10 cellular contexts compared by ENCODE assay signal in the genomic region with DNA sequence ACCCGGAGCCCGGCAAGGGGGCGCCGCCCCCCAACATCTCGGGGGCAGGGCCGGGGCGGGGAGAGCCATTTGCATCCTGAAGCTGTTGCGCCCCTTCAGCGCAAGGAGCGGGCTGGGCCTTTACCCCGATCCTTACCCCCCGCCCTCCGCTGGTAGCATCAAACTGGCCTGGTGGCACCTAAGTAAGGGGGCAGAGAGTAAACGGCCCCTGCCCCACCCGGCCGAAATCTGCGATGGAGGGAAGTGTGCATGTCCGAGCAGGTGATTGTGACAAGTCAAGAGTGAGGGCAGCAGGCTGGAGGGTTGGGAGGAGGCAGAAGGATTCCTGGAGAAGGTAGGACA.
DNase-seq lines count a peak whose midpoint lies in the region; ATAC-seq and TF ChIP-seq lines count a peak whose summit lies in the region.
"Had no signal": no experiment of that assay in that cellular context is flagged by ENCODE, and none has a peak within 500 bp of the region (broad histone marks: within the 10 kb centered on the region; RNA-seq: fewer than 3 reads in every experiment).

No MANE protein-coding gene starts in this region.

- H3K27me3 ChIP-seq in iPS DF 6.9 (ENCODE audit: control insufficient read depth, insufficient read depth, low read length): no peaks in the 10 kb centered on the region
- peaks cover 6% of the 10 kb centered on the region for H3K27me3 ChIP-seq in rectal smooth muscle tissue (ENCODE audit: control insufficient read depth, insufficient read depth, low read length)

- ATAC-seq in activated T-helper 17 cell treated with anti-CD3 and anti-CD28 coated beads, Interleukin-2, amount 50 U/mL, for 72 hours (replicated peaks): no peak
- ATAC-seq in HG02970 (IDR thresholded peaks at IDR 0.05; ENCODE audit: low FRiP score, unreplicated experiment): no peak

- DNase-seq in CD14-positive monocyte (ENCODE audit: low spot score): no peak
- no peak for DNase-seq in iPS DF 6.9 (ENCODE audit: low read depth, low spot score)
- no peak for DNase-seq in midbrain (lab: John Stamatoyannopoulos, UW)
- DNase-seq in HEK293T (ENCODE audit: extremely low spot score): no peak
- no peak for DNase-seq in NCI-H1105 treated with DMSO at 0.1 percent for 48 hours (lab: John Stamatoyannopoulos, UW)
- DNase-seq: NCI-H345 had no signal

- H3K9me3 ChIP-seq in iPS DF 6.9 (ENCODE audit: control insufficient read depth, insufficient read depth, low read length): no peaks in the 10 kb centered on the region

- no peak for TF ChIP-seq CTCF in CD14-positive monocyte (IDR thresholded peaks at IDR 0.05)

- no peak overlapping the region for H3K9ac ChIP-seq in rectal smooth muscle tissue (ENCODE audit: low read length)

- no peaks in the 10 kb centered on the region for H3K36me3 ChIP-seq in iPS DF 6.9 (ENCODE audit: control insufficient read depth, insufficient read depth, low read length)
- H3K36me3 ChIP-seq in rectal smooth muscle tissue (ENCODE audit: control insufficient read depth, insufficient read depth, low read length): no peaks in the 10 kb centered on the region

- peak overlapping the region; percentile 63 to 80 for H3K4me3 Mint-ChIP-seq in CD14-positive monocyte
- peak overlapping the region; percentile 5 for H3K4me3 Mint-ChIP-seq in activated T-helper 17 cell treated with anti-CD3 and anti-CD28 coated beads, Interleukin-2, amount 50 U/mL, for 72 hours

- intact Hi-C loops in CD14-positive monocyte (cut with micrococcal nuclease): no loop called here

- peaks cover 0 to 10% (median 8%) of the 10 kb centered on the region in 7 donors for H3K9me3 Mint-ChIP-seq in CD14-positive monocyte
- H3K9me3 Mint-ChIP-seq in activated T-helper 17 cell treated with anti-CD3 and anti-CD28 coated beads, Interleukin-2, amount 50 U/mL, for 72 hours: no peaks in the 10 kb centered on the region

- no peak overlapping the region for H3K27ac Mint-ChIP-seq in CD14-positive monocyte
- no peak overlapping the region for H3K27ac Mint-ChIP-seq in activated T-helper 17 cell treated with anti-CD3 and anti-CD28 coated beads, Interleukin-2, amount 50 U/mL, for 72 hours

- peaks cover 4 to 10% of the 10 kb centered on the region in 2 donors for H3K36me3 Mint-ChIP-seq in CD14-positive monocyte
- peaks cover 6% of the 10 kb centered on the region for H3K36me3 Mint-ChIP-seq in activated T-helper 17 cell treated with anti-CD3 and anti-CD28 coated beads, Interleukin-2, amount 50 U/mL, for 72 hours (ENCODE audit: low read depth)

- CTCF ChIA-PET in HEK293T (lab: Yijun Ruan, JAX): no interaction called here

- H3K27ac ChIP-seq in iPS DF 6.9 (ENCODE audit: low read length): no peak overlapping the region
- H3K27ac ChIP-seq in rectal smooth muscle tissue (ENCODE audit: low read depth, low read length): no peak overlapping the region
- H3K27ac ChIP-seq: SK-N-MC had no signal

- peaks cover 32 to 45% (median 36%) of the 10 kb centered on the region in 3 donors for H3K27me3 Mint-ChIP-seq in CD14-positive monocyte (ENCODE audit: low read depth in 3 of 3)
- H3K27me3 Mint-ChIP-seq in activated T-helper 17 cell treated with anti-CD3 and anti-CD28 coated beads, Interleukin-2, amount 50 U/mL, for 72 hours: peaks cover 53% of the 10 kb centered on the region

- WGBS in iPS DF 6.9 (ENCODE audit: insufficient coverage, insufficient read length): no CpG with 5 or more reads among the region's 18 CpGs

- peaks cover 14% of the 10 kb centered on the region for H3K4me1 Mint-ChIP-seq in CD14-positive monocyte
- peaks cover 7% of the 10 kb centered on the region for H3K4me1 Mint-ChIP-seq in activated T-helper 17 cell treated with anti-CD3 and anti-CD28 coated beads, Interleukin-2, amount 50 U/mL, for 72 hours

- H3K4me1 ChIP-seq in iPS DF 6.9 (ENCODE audit: control insufficient read depth, insufficient read depth, low read length) (peaks cover 3% of the 10 kb centered on the region; the same call in 1 of the 2 replicates), rectal smooth muscle tissue (ENCODE audit: control insufficient read depth, insufficient read depth, low read length) (no peaks in the 10 kb centered on the region)

- POLR2A ChIA-PET in HEK293T (lab: Yijun Ruan, JAX): no interaction called here

- peak overlapping the region; percentile 40; the same call in 1 of the 2 replicates for H3K4me3 ChIP-seq in iPS DF 6.9 (ENCODE audit: low read length)
- peak overlapping the region; percentile 63 for H3K4me3 ChIP-seq in rectal smooth muscle tissue (ENCODE audit: low read length)
- H3K4me3 ChIP-seq: SK-N-MC had no signal

TF ChIP-seq in HEK293T, 16 proteins besides CTCF, POLR2A, EP300 and RAD21:
- TF ChIP-seq CTBP1 (IDR thresholded peaks at IDR 0.05; ENCODE audit: borderline replicate concordance) (no peak), SP1 (IDR thresholded peaks at IDR 0.05) (no peak), ELF4 (IDR thresholded peaks at IDR 0.05) (no peak), SUZ12 (IDR thresholded peaks at IDR 0.05) (no peak), BHLHE40 (IDR thresholded peaks at IDR 0.05; ENCODE audit: borderline replicate concordance) (no peak), FOXM1 (IDR thresholded peaks at IDR 0.05; ENCODE audit: borderline replicate concordance) (no peak), FOXK2 (IDR thresholded peaks at IDR 0.05) (no peak), L3MBTL2 (conservative IDR thresholded peaks at IDR 0.05) (no peak), FOXA1 (IDR thresholded peaks at IDR 0.05) (no peak), LEF1 (IDR thresholded peaks at IDR 0.05; ENCODE audit: borderline replicate concordance) (no peak), TARDBP (IDR thresholded peaks at IDR 0.05) (no peak), HDGF (IDR thresholded peaks at IDR 0.05; ENCODE audit: borderline replicate concordance) (no peak), NFRKB (IDR thresholded peaks at IDR 0.05) (no peak), ARNT (IDR thresholded peaks at IDR 0.05) (no peak), ZNF384 (IDR thresholded peaks at IDR 0.05) (no peak)
- TF ChIP-seq, protein P1, sequence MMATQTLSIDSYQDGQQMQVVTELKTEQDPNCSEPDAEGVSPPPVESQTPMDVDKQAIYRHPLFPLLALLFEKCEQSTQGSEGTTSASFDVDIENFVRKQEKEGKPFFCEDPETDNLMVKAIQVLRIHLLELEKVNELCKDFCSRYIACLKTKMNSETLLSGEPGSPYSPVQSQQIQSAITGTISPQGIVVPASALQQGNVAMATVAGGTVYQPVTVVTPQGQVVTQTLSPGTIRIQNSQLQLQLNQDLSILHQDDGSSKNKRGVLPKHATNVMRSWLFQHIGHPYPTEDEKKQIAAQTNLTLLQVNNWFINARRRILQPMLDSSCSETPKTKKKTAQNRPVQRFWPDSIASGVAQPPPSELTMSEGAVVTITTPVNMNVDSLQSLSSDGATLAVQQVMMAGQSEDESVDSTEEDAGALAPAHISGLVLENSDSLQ (IDR thresholded peaks at IDR 0.05): no peak
